25 cellular contexts compared by ENCODE assay signal in genomic region chr12:58939399-58940100, GRCh38. TPM values are rescaled to one million over a fixed set of nuclear protein-coding genes. Genes with fewer than 3 reads are reported as not detected.
"Had no signal": no experiment of that assay in that cellular context is flagged by ENCODE, and none has a peak within 500 bp of the region (broad histone marks: within the 10 kb centered on the region; RNA-seq: fewer than 3 reads in every experiment).

No MANE protein-coding gene starts in this region.

- H3K9me3 Mint-ChIP-seq: activated CD4-positive, alpha-beta T cell treated with anti-CD3 and anti-CD28 coated beads, Interleukin-2, amount 10 ng/mL, durations not matched to agents 24 days and 14 days; activated naive CD4-positive, alpha-beta T cell treated with anti-CD3 and anti-CD28 coated beads, Interleukin-2, amount 50 U/mL, for 72 hours; activated T-cell treated with anti-CD3 and anti-CD28 coated beads, Interleukin-2, amount 50 U/mL, for 4 hours had no signal

- H3K4me2 ChIP-seq: KMS-11 had no signal

- H3K9ac ChIP-seq: KMS-11 had no signal

- H3K9me3 ChIP-seq: ascending aorta, body of pancreas had no signal

- H3K27ac Mint-ChIP-seq: activated CD4-positive, alpha-beta T cell treated with anti-CD3 and anti-CD28 coated beads, Interleukin-2, amount 10 ng/mL, durations not matched to agents 24 days and 14 days; activated naive CD4-positive, alpha-beta T cell treated with anti-CD3 and anti-CD28 coated beads, Interleukin-2, amount 50 U/mL, for 72 hours; activated naive CD8-positive, alpha-beta T cell treated with anti-CD3 and anti-CD28 coated beads, Interleukin-2, amount 50 U/mL, for 24 hours; IgD-negative memory B cell; T-cell had no signal

- H3K36me3 Mint-ChIP-seq: activated naive CD4-positive, alpha-beta T cell treated with anti-CD3 and anti-CD28 coated beads, Interleukin-2, amount 50 U/mL, for 72 hours; IgD-negative memory B cell; T-cell had no signal

- H3K4me3 Mint-ChIP-seq: activated CD4-positive, alpha-beta T cell treated with anti-CD3 and anti-CD28 coated beads, Interleukin-2, amount 10 ng/mL, durations not matched to agents 24 days and 14 days; activated naive CD8-positive, alpha-beta T cell treated with anti-CD3 and anti-CD28 coated beads, Interleukin-2, amount 50 U/mL, for 24 hours; activated T-cell treated with anti-CD3 and anti-CD28 coated beads, Interleukin-2, amount 50 U/mL, for 4 hours; IgD-negative memory B cell; T-cell had no signal

- H3K36me3 ChIP-seq: ascending aorta had no signal

- H3K27me3 Mint-ChIP-seq: activated CD4-positive, alpha-beta T cell treated with anti-CD3 and anti-CD28 coated beads, Interleukin-2, amount 10 ng/mL, durations not matched to agents 24 days and 14 days; activated naive CD8-positive, alpha-beta T cell treated with anti-CD3 and anti-CD28 coated beads, Interleukin-2, amount 50 U/mL, for 24 hours; IgD-negative memory B cell; T-cell had no signal

- H3K4me1 ChIP-seq: ascending aorta had no signal

- H3K27me3 ChIP-seq: ascending aorta, body of pancreas had no signal

- FAIRE-seq: bronchial epithelial cell had no signal

- ATAC-seq: activated naive CD4-positive, alpha-beta T cell treated with anti-CD3 and anti-CD28 coated beads, Interleukin-2, amount 50 U/mL, for 72 hours; activated naive CD8-positive, alpha-beta T cell treated with anti-CD3 and anti-CD28 coated beads, Interleukin-2, amount 50 U/mL, for 24 hours; activated T-cell treated with anti-CD3 and anti-CD28 coated beads, Interleukin-2, amount 50 U/mL, for 4 hours; body of pancreas; T-cell had no signal

- H3K27ac ChIP-seq: ascending aorta, body of pancreas, KMS-11, SK-N-MC had no signal

- H3K4me3 ChIP-seq: ascending aorta, body of pancreas, SK-N-MC had no signal

- H3K4me1 Mint-ChIP-seq: activated CD4-positive, alpha-beta T cell treated with anti-CD3 and anti-CD28 coated beads, Interleukin-2, amount 10 ng/mL, durations not matched to agents 24 days and 14 days; activated naive CD8-positive, alpha-beta T cell treated with anti-CD3 and anti-CD28 coated beads, Interleukin-2, amount 50 U/mL, for 24 hours; IgD-negative memory B cell; T-cell had no signal

- DNase-seq: activated CD4-positive, alpha-beta T cell treated with anti-CD3 and anti-CD28 coated beads, Interleukin-2, amount 10 ng/mL, durations not matched to agents 24 days and 14 days; activated CD4-positive, alpha-beta T cell treated with anti-CD3 and anti-CD28 coated beads, Interleukin-2, amount 50 U/mL, for 48 hours; activated CD4-positive, CD25-positive, alpha-beta regulatory T cell treated with anti-CD3 and anti-CD28 coated beads, Interleukin-2, amount 50 U/mL, for 72 hours; activated effector memory CD4-positive, alpha-beta T cell treated with anti-CD3 and anti-CD28 coated beads, Interleukin-2, amount 50 U/mL, for 16 hours; activated naive CD4-positive, alpha-beta T cell treated with Interleukin-2 at 50 U/mL for 16 hours; activated naive CD8-positive, alpha-beta T cell treated with anti-CD3 and anti-CD28 coated beads, Interleukin-2, amount 50 U/mL, for 24 hours; activated T-cell treated with anti-CD3 and anti-CD28 coated beads, Interleukin-2, amount 50 U/mL, for 4 hours; amniotic stem cell; body of pancreas; central memory CD4-positive, alpha-beta T cell; MM.1S; NCI-H1105; NCI-H1436; NCI-H1694 treated with DMSO at 0.1 percent for 48 hours; NCI-H2029 treated with DMSO at 0.1 percent for 48 hours; NCI-H446; NCI-H82; T-cell had no signal

RNA-seq across cellular contexts. Expression of gene LRIG3, which starts 19.2 kb away (rescaled TPM):
- total RNA-seq: activated CD4-positive, alpha-beta T cell treated with anti-CD3 and anti-CD28 coated beads, Interleukin-2, amount 10 ng/mL, durations not matched to agents 24 days and 14 days; activated naive CD4-positive, alpha-beta T cell treated with anti-CD3 and anti-CD28 coated beads, Interleukin-2, amount 50 U/mL, for 72 hours; OCI-LY7 had no signal
- polyA plus RNA-seq: IgD-negative memory B cell had no signal
